ENCODE assay signal across 10 cellular contexts in the genomic region with DNA sequence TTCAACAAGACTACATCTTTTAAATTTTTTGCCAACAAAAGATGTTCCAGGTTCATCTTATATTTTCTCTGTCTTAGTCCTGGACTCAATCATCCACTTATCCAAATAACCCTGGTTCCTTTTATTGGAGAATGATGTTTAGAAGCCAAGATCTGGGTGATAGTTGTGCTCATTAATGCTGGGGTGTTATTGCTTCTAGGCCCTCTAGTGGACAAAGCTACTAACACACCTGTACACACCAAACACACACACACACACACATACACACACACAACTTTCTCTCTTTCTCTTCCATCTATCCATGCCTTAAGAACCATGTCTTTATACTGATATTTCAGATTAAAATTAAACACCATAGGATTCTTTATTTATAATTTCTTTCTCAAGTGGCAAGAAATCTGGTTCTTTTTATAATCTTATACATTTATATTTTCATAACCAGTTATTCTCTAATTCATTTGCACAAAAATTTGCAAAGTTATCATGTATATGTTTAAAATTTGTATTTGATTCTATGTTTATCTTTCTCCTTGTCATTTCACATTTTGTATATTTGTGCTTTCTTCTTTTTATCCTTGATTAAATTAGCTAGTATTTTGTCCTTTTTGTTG.
DNase-seq lines count a peak whose midpoint lies in the region; ATAC-seq and TF ChIP-seq lines count a peak whose summit lies in the region.
"Had no signal": no experiment of that assay in that cellular context is flagged by ENCODE, and none has a peak within 500 bp of the region (broad histone marks: within the 10 kb centered on the region; RNA-seq: fewer than 3 reads in every experiment).

No MANE protein-coding gene starts in this region.

- no peaks in the 10 kb centered on the region for H3K9me3 Mint-ChIP-seq in endothelial cell (ENCODE audit: unreplicated experiment)

- H3K27me3 ChIP-seq in cardiac muscle cell (no peaks in the 10 kb centered on the region), stomach (no peaks in the 10 kb centered on the region)
- H3K27me3 ChIP-seq: heart right ventricle had no signal

- H3K36me3 Mint-ChIP-seq in endothelial cell (ENCODE audit: low read depth, unreplicated experiment) = no peaks in the 10 kb centered on the region

- ATAC-seq in HG03442 (IDR thresholded peaks at IDR 0.05; ENCODE audit: unreplicated experiment) = no peak
- no peak for ATAC-seq in GM19023 (IDR thresholded peaks at IDR 0.05; ENCODE audit: unreplicated experiment)
- ATAC-seq: heart right ventricle had no signal

- H3K4me3 ChIP-seq in cardiac muscle cell (no peak overlapping the region), stomach (no peak overlapping the region)
- H3K4me3 ChIP-seq: heart right ventricle had no signal

- peak; percentile 40 for TF ChIP-seq CTCF in cardiac muscle cell (IDR thresholded peaks at IDR 0.05; ENCODE audit: low read depth, low read length)
- TF ChIP-seq CTCF in endothelial cell (IDR thresholded peaks at IDR 0.05; ENCODE audit: unreplicated experiment) = peak; percentile 46
- peak in 1 of 7 experiments; percentile 8 for TF ChIP-seq CTCF in stomach (IDR thresholded peaks at IDR 0.05)

- H3K27ac ChIP-seq in cardiac muscle cell = no peak overlapping the region
- H3K27ac ChIP-seq in stomach = no peak overlapping the region
- H3K27ac ChIP-seq: heart right ventricle had no signal

- TF ChIP-seq EP300 in stomach (IDR thresholded peaks at IDR 0.05) = no peak

- H3K27ac Mint-ChIP-seq in endothelial cell (ENCODE audit: unreplicated experiment) = no peak overlapping the region

- peaks cover under 1% of the 10 kb centered on the region for H3K27me3 Mint-ChIP-seq in endothelial cell (ENCODE audit: unreplicated experiment)

- intact Hi-C loops in cardiac septum (cut with DNase I) (no loop called here), stomach (cut with DNase I; ENCODE audit: low total_unique reads) (no loop called here)

- H3K4me1 ChIP-seq in cardiac muscle cell (ENCODE audit: low read depth) (no peaks in the 10 kb centered on the region), stomach (no peaks in the 10 kb centered on the region)
- H3K4me1 ChIP-seq: heart right ventricle had no signal

- no peak for TF ChIP-seq POLR2A in stomach (IDR thresholded peaks at IDR 0.05)

- DNase-seq in cardiac muscle cell (ENCODE audit: low read depth in 1 of 2, low spot score in 1 of 2) (no peak), cardiac septum (ENCODE audit: low spot score) (no peak), NCI-H226 (peak; percentile 44), endothelial cell (ENCODE audit: low spot score) (no peak), stomach (no peak), NCI-H1930 (lab: John Stamatoyannopoulos, UW) (no peak)
- DNase-seq: activated gamma-delta T cell, heart right ventricle had no signal

- H3K9me3 ChIP-seq in cardiac muscle cell (ENCODE audit: low read depth) (no peaks in the 10 kb centered on the region), stomach (peaks cover 0 to 11% (median 7%) of the 10 kb centered on the region in 4 donors)

- H3K36me3 ChIP-seq in cardiac muscle cell (no peaks in the 10 kb centered on the region), stomach (no peaks in the 10 kb centered on the region)
- H3K36me3 ChIP-seq: heart right ventricle had no signal

- no peak overlapping the region for H3K4me3 Mint-ChIP-seq in endothelial cell (ENCODE audit: unreplicated experiment)

- no peaks in the 10 kb centered on the region for H3K4me1 Mint-ChIP-seq in endothelial cell (ENCODE audit: unreplicated experiment)
